Comparison of ENCODE assay signal across 19 cellular contexts in the genomic region with DNA sequence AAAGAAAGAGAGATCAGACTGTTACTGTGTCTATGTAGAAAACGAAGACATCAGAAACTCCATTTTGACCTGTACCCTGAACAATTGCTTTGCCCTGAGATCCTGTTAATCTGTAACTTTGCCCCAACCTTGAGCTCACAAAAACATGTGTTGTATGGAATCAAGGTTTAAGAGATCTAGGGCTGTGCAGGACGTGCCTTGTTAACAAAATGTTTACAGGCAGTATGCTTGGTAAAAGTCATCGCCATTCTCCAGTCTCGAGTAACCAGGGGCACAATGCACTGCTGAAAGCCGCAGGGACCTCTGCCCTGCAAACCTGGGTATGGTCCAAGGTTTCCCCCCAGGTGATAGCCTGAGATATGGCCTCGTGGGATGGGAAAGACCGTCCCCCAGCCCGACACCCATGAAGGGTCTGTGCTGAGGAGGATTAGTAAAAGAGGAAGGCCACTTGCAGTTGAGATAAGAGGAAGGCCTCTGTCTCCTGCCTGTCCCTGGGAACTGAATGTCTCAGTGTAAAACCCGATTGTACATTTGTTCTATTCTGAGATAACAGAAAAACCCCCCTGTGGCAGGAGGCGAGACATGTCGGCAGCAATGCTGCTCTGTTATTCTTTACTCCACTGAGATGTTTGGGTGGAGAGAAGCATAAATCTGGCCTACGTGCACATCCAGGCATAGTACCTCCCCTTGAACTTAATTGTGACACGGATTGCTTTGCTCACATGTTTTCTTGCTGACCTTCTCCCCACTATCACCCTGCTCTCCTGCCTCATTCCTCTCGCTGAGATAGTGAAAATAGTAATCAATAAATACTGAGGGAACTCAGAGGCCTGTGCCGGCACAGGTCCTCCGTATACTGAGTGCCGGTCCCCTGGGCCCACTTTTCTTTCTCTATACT. TPM values are rescaled to one million over a fixed set of nuclear protein-coding genes. Genes with fewer than 3 reads are reported as not detected.
"Had no signal": no experiment of that assay in that cellular context is flagged by ENCODE, and none has a peak within 500 bp of the region (broad histone marks: within the 10 kb centered on the region; RNA-seq: fewer than 3 reads in every experiment).

No MANE protein-coding gene starts in this region.

RNA-seq across cellular contexts. Expression of gene KRTAP5-8, which starts 2.9 kb away (rescaled TPM):
- total RNA-seq: activated CD8-positive, alpha-beta T cell treated with anti-CD3 and anti-CD28 coated beads for 36 hours; activated T-helper 1 cell treated with anti-CD3 and anti-CD28 coated beads, Interleukin-12 subunit alpha, Interleukin-12 subunit beta, Interleukin-2, Interleukin-4 antibody, amounts not matched to agents 30 ng/mL and 10 ng/mL and 1 ng/mL, durations not matched to agents 14 hours and 24 hours and 36 hours; cardiac septum; chondrocyte; epithelial cell of proximal tubule; fibroblast of lung; heart right ventricle; natural killer cell; pulmonary artery endothelial cell had no signal
- polyA plus RNA-seq: fibroblast of lung, heart right ventricle had no signal

RNA-seq across cellular contexts. Expression of gene KRTAP5-7, which starts 7.9 kb away (rescaled TPM):
- total RNA-seq: activated CD8-positive, alpha-beta T cell treated with anti-CD3 and anti-CD28 coated beads for 36 hours; cardiac septum; chondrocyte; epithelial cell of proximal tubule; pulmonary artery endothelial cell; T-helper 17 cell had no signal
- polyA plus RNA-seq: fibroblast of lung had no signal

RNA-seq across cellular contexts. Expression of gene KRTAP5-9, which starts 13.3 kb away (rescaled TPM):
- total RNA-seq: activated CD8-positive, alpha-beta T cell treated with anti-CD3 and anti-CD28 coated beads for 36 hours; activated T-helper 1 cell treated with anti-CD3 and anti-CD28 coated beads, Interleukin-12 subunit alpha, Interleukin-12 subunit beta, Interleukin-2, Interleukin-4 antibody, amounts not matched to agents 30 ng/mL and 10 ng/mL and 1 ng/mL, durations not matched to agents 14 hours and 24 hours and 36 hours; cardiac septum; epithelial cell of proximal tubule; fibroblast of lung; heart right ventricle; pulmonary artery endothelial cell; stomach; T-helper 17 cell; uterus had no signal
- polyA plus RNA-seq: fibroblast of lung, heart right ventricle had no signal

RNA-seq across cellular contexts. Expression of gene KRTAP5-10, which starts 30.4 kb away (rescaled TPM):
- total RNA-seq: activated CD4-positive, alpha-beta T cell treated with anti-CD3 and anti-CD28 coated beads, Interleukin-2, amount 10 ng/mL, durations not matched to agents 7 days and 5 days; activated CD8-positive, alpha-beta T cell treated with anti-CD3 and anti-CD28 coated beads for 36 hours; activated T-helper 1 cell treated with anti-CD3 and anti-CD28 coated beads, Interleukin-12 subunit alpha, Interleukin-12 subunit beta, Interleukin-2, Interleukin-4 antibody, amounts not matched to agents 30 ng/mL and 10 ng/mL and 1 ng/mL, durations not matched to agents 14 hours and 24 hours and 36 hours; cardiac septum; chondrocyte; epithelial cell of proximal tubule; fibroblast of lung; heart right ventricle; kidney; lung; natural killer cell; pulmonary artery endothelial cell; sciatic nerve; stomach; T-helper 17 cell; tibial nerve had no signal
- polyA plus RNA-seq: fibroblast of lung, heart right ventricle, stomach had no signal

RNA-seq across cellular contexts. Expression of gene KRTAP5-11, which starts 47.7 kb away (rescaled TPM):
- total RNA-seq: activated CD4-positive, alpha-beta T cell treated with anti-CD3 and anti-CD28 coated beads, Interleukin-2, amount 10 ng/mL, durations not matched to agents 7 days and 5 days; activated CD8-positive, alpha-beta T cell treated with anti-CD3 and anti-CD28 coated beads for 36 hours; activated T-helper 1 cell treated with anti-CD3 and anti-CD28 coated beads, Interleukin-12 subunit alpha, Interleukin-12 subunit beta, Interleukin-2, Interleukin-4 antibody, amounts not matched to agents 30 ng/mL and 10 ng/mL and 1 ng/mL, durations not matched to agents 14 hours and 24 hours and 36 hours; cardiac septum; chondrocyte; epithelial cell of proximal tubule; fibroblast of lung; heart right ventricle; kidney; lung; natural killer cell; pancreas; pulmonary artery endothelial cell; sciatic nerve; stomach; T-helper 17 cell; tibial nerve; uterus had no signal
- polyA plus RNA-seq: fibroblast of lung, heart right ventricle, lung, small intestine, stomach had no signal
